In genomic region chr1:1058088-1058905, GRCh38 we compare ENCODE assay signal across 7 cellular contexts. TPM values are rescaled to one million over a fixed set of nuclear protein-coding genes. Genes with fewer than 3 reads are reported as not detected.
A peak's percentile ranks its signal among the peaks of the same experiment; 100 is the strongest.
DNase-seq lines count a peak whose midpoint lies in the region.
"Had no signal": no experiment of that assay in that cellular context is flagged by ENCODE, and none has a peak within 500 bp of the region (broad histone marks: within the 10 kb centered on the region; RNA-seq: fewer than 3 reads in every experiment).

No MANE protein-coding gene starts in this region.

- no peaks in the 10 kb centered on the region for H3K9me3 ChIP-seq in HUES48 (ENCODE audit: control insufficient read depth, insufficient read depth, low read length)
- no peaks in the 10 kb centered on the region for H3K9me3 ChIP-seq in neuron (ENCODE audit: low read length)

- H3K4me1 Mint-ChIP-seq in activated T-helper 2 cell treated with anti-CD3 and anti-CD28 coated beads, Interferon-gamma antibody, Interleukin-2, Interleukin-4, amounts not matched to agents 10 μg/mL and 5 μg/mL and 100 μg/mL, durations not matched to agents 14 hours and 24 hours and 36 hours (ENCODE audit: low read depth) = peaks cover 13% of the 10 kb centered on the region

- H3K36me3 Mint-ChIP-seq in activated T-helper 2 cell treated with anti-CD3 and anti-CD28 coated beads, Interferon-gamma antibody, Interleukin-2, Interleukin-4, amounts not matched to agents 10 μg/mL and 5 μg/mL and 100 μg/mL, durations not matched to agents 14 hours and 24 hours and 36 hours (ENCODE audit: low read depth) = peaks cover 3% of the 10 kb centered on the region

- H2AFZ ChIP-seq in neuron (ENCODE audit: low read depth, low read length) = no peak overlapping the region

- H3K4me1 ChIP-seq in HUES48 (ENCODE audit: control insufficient read depth, insufficient read depth, low read length) = no peaks in the 10 kb centered on the region; the same call in 1 of the 2 replicates
- peaks cover 31% of the 10 kb centered on the region for H3K4me1 ChIP-seq in neuron (ENCODE audit: insufficient read depth, low read length)

- H3K27me3 ChIP-seq in HUES48 (ENCODE audit: control insufficient read depth, insufficient read depth, low read length) (peaks cover 49% of the 10 kb centered on the region), neuron (ENCODE audit: insufficient read depth, low read length) (peaks cover 30% of the 10 kb centered on the region)

- H3K27me3 Mint-ChIP-seq in activated T-helper 2 cell treated with anti-CD3 and anti-CD28 coated beads, Interferon-gamma antibody, Interleukin-2, Interleukin-4, amounts not matched to agents 10 μg/mL and 5 μg/mL and 100 μg/mL, durations not matched to agents 14 hours and 24 hours and 36 hours (ENCODE audit: low read depth) = peaks cover 28% of the 10 kb centered on the region

- peaks cover 16% of the 10 kb centered on the region for H3K36me3 ChIP-seq in HUES48 (ENCODE audit: control insufficient read depth, insufficient read depth, low read length)
- H3K36me3 ChIP-seq in neuron (ENCODE audit: insufficient read depth, low read length) = peaks cover 12% of the 10 kb centered on the region

- DNase-seq in activated T-helper 2 cell treated with anti-CD3 and anti-CD28 coated beads, Interferon-gamma antibody, Interleukin-2, Interleukin-4, amounts not matched to agents 10 μg/mL and 5 μg/mL and 100 μg/mL, durations not matched to agents 14 hours and 24 hours and 36 hours (ENCODE audit: low spot score) = no peak
- DNase-seq in activated gamma-delta T cell (lab: John Stamatoyannopoulos, UW) (no peak), NCI-H2081 (lab: John Stamatoyannopoulos, UW) (no peak)
- DNase-seq in activated CD4-positive, alpha-beta T cell treated with anti-CD3 and anti-CD28 coated beads, Interleukin-2, amount 50 U/mL, for 4 hours = no peak

- no peak overlapping the region for H3K27ac ChIP-seq in HUES48 (ENCODE audit: low read depth, low read length)

- H3K4me3 Mint-ChIP-seq in activated T-helper 2 cell treated with anti-CD3 and anti-CD28 coated beads, Interferon-gamma antibody, Interleukin-2, Interleukin-4, amounts not matched to agents 10 μg/mL and 5 μg/mL and 100 μg/mL, durations not matched to agents 14 hours and 24 hours and 36 hours (ENCODE audit: low read depth) = peak overlapping the region; percentile 77

- H3K27ac Mint-ChIP-seq in activated T-helper 2 cell treated with anti-CD3 and anti-CD28 coated beads, Interferon-gamma antibody, Interleukin-2, Interleukin-4, amounts not matched to agents 10 μg/mL and 5 μg/mL and 100 μg/mL, durations not matched to agents 14 hours and 24 hours and 36 hours = peak overlapping the region; percentile 46

- intact Hi-C loops in activated T-helper 2 cell treated with anti-CD3 and anti-CD28 coated beads, Interferon-gamma antibody, Interleukin-2, Interleukin-4, amounts not matched to agents 10 μg/mL and 5 μg/mL and 100 μg/mL, durations not matched to agents 14 hours and 24 hours and 36 hours (cut with micrococcal nuclease) = loop anchor here (2.0 kb wide), 2 partner anchors 17 to 25 kb away; no protein-coding TSS in a partner anchor

- H3K4me3 ChIP-seq in HUES48 (ENCODE audit: low read depth, low read length) = peak overlapping the region; percentile 70
- peak overlapping the region; percentile 37 for H3K4me3 ChIP-seq in neuron (ENCODE audit: low read length)

- H3K9me3 Mint-ChIP-seq in activated T-helper 2 cell treated with anti-CD3 and anti-CD28 coated beads, Interferon-gamma antibody, Interleukin-2, Interleukin-4, amounts not matched to agents 10 μg/mL and 5 μg/mL and 100 μg/mL, durations not matched to agents 14 hours and 24 hours and 36 hours = no peaks in the 10 kb centered on the region

- no peak overlapping the region for H3K9ac ChIP-seq in HUES48 (ENCODE audit: low read depth, low read length)

RNA-seq across cellular contexts. Expression of gene RNF223, which starts 15.8 kb away (rescaled TPM):
- total RNA-seq in activated T-helper 2 cell treated with anti-CD3 and anti-CD28 coated beads, Interferon-gamma antibody, Interleukin-2, Interleukin-4, amounts not matched to agents 10 μg/mL and 5 μg/mL and 100 μg/mL, durations not matched to agents 14 hours and 24 hours and 36 hours = not detected in 2 replicates
- total RNA-seq: activated CD8-positive, alpha-beta memory T cell treated with anti-CD3 and anti-CD28 coated beads for 36 hours had no signal

RNA-seq across cellular contexts. Expression of gene AGRN, which starts 38.4 kb away (rescaled TPM):
- 27.6 and 29.2 TPM in 2 replicates for total RNA-seq in activated T-helper 2 cell treated with anti-CD3 and anti-CD28 coated beads, Interferon-gamma antibody, Interleukin-2, Interleukin-4, amounts not matched to agents 10 μg/mL and 5 μg/mL and 100 μg/mL, durations not matched to agents 14 hours and 24 hours and 36 hours

RNA-seq across cellular contexts. Expression of gene ISG15, which starts 45.0 kb away (rescaled TPM):
- 31.9 and 33.8 TPM in 2 replicates for total RNA-seq in activated T-helper 2 cell treated with anti-CD3 and anti-CD28 coated beads, Interferon-gamma antibody, Interleukin-2, Interleukin-4, amounts not matched to agents 10 μg/mL and 5 μg/mL and 100 μg/mL, durations not matched to agents 14 hours and 24 hours and 36 hours

RNA-seq across cellular contexts. Expression of gene C1orf159, which starts 57.6 kb away (rescaled TPM):
- 20.5 and 22.1 TPM in 2 replicates for total RNA-seq in activated T-helper 2 cell treated with anti-CD3 and anti-CD28 coated beads, Interferon-gamma antibody, Interleukin-2, Interleukin-4, amounts not matched to agents 10 μg/mL and 5 μg/mL and 100 μg/mL, durations not matched to agents 14 hours and 24 hours and 36 hours

RNA-seq across cellular contexts. Expression of gene HES4, which starts 58.4 kb away (rescaled TPM):
- total RNA-seq in activated T-helper 2 cell treated with anti-CD3 and anti-CD28 coated beads, Interferon-gamma antibody, Interleukin-2, Interleukin-4, amounts not matched to agents 10 μg/mL and 5 μg/mL and 100 μg/mL, durations not matched to agents 14 hours and 24 hours and 36 hours = 2.0 and 3.1 TPM in 2 replicates
